Comparison of ENCODE assay signal across 8 cellular contexts in the genomic region with DNA sequence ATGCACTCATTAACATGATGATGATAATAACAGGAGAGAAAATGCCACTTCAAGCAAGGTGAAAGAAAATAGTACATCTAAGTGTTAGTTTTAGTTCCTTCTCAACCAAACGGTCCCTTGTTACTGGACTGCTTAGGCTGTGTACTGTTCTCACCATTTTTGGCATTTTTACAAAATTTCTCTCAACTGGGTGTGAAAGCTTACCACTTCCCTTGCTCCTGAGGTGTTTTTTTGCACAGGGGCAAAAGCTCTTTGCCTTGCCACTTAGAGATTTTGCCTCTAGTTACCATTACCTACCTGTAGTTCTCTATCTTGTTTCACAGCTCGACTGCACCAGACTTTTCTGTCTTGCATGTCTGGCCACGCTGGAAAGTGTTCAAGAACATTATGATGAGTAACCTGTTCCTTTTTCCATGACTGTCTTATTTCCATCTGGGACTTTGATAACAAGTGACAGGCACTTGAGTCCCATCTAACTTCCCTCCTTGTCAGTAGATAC. TPM values are rescaled to one million over a fixed set of nuclear protein-coding genes. Genes with fewer than 3 reads are reported as not detected.
DNase-seq lines count a peak whose midpoint lies in the region; ATAC-seq and TF ChIP-seq lines count a peak whose summit lies in the region.

No MANE protein-coding gene starts in this region.

- H3K27me3 ChIP-seq in osteoblast (ENCODE audit: insufficient read depth, low read length) = no peaks in the 10 kb centered on the region

- H3K27ac Mint-ChIP-seq in activated naive CD8-positive, alpha-beta T cell treated with anti-CD3 and anti-CD28 coated beads, Interleukin-2, amount 10 ng/mL, durations not matched to agents 7 days and 5 days = peak overlapping the region; percentile 94

- H3K9me3 Mint-ChIP-seq in activated naive CD8-positive, alpha-beta T cell treated with anti-CD3 and anti-CD28 coated beads, Interleukin-2, amount 10 ng/mL, durations not matched to agents 7 days and 5 days = no peaks in the 10 kb centered on the region

- peaks cover 71% of the 10 kb centered on the region for H3K4me1 Mint-ChIP-seq in activated naive CD8-positive, alpha-beta T cell treated with anti-CD3 and anti-CD28 coated beads, Interleukin-2, amount 10 ng/mL, durations not matched to agents 7 days and 5 days

- peaks cover 16% of the 10 kb centered on the region for H3K36me3 ChIP-seq in osteoblast (ENCODE audit: insufficient read depth, low read length)

- peaks cover 86% of the 10 kb centered on the region for H4K20me1 ChIP-seq in osteoblast (ENCODE audit: insufficient read depth, low read length)

- DNase-seq in GM10248 (ENCODE audit: extremely low spot score) (peak; percentile 17), HPDE6-E6E7 (ENCODE audit: extremely low spot score) (peak; percentile 12), osteoblast (ENCODE audit: insufficient read length, low spot score, missing footprints) (no peak), SW 1271 (lab: John Stamatoyannopoulos, UW) (no peak), anterior cingulate cortex (lab: John Stamatoyannopoulos, UW) (no peak), NCI-H524 treated with DMSO at 0.1 percent for 48 hours (lab: John Stamatoyannopoulos, UW) (no peak)
- DNase-seq in activated naive CD8-positive, alpha-beta T cell treated with anti-CD3 and anti-CD28 coated beads, Interleukin-2, amount 10 ng/mL, durations not matched to agents 7 days and 5 days = no peak

- H3K4me2 ChIP-seq in osteoblast (ENCODE audit: insufficient read depth, low read length) = peak overlapping the region; percentile 61

- no peaks in the 10 kb centered on the region for H3K9me3 ChIP-seq in osteoblast (ENCODE audit: low read depth, low read length)

- POLR2A ChIA-PET in GM10248 (lab: Yijun Ruan, JAX) = no interaction called here
- POLR2A ChIA-PET in activated naive CD8-positive, alpha-beta T cell treated with anti-CD3 and anti-CD28 coated beads, Interleukin-2, amount 10 ng/mL, durations not matched to agents 7 days and 5 days (lab: Charles Lee) = interaction anchor here (1.0 to 2.8 kb wide), 2 partner anchors 9 to 11 kb away, joined by 3 to 17 read pairs; a partner anchor contains a TSS

- no peaks in the 10 kb centered on the region for H3K27me3 Mint-ChIP-seq in activated naive CD8-positive, alpha-beta T cell treated with anti-CD3 and anti-CD28 coated beads, Interleukin-2, amount 10 ng/mL, durations not matched to agents 7 days and 5 days

- peak overlapping the region; percentile 82 for H3K4me3 Mint-ChIP-seq in activated naive CD8-positive, alpha-beta T cell treated with anti-CD3 and anti-CD28 coated beads, Interleukin-2, amount 10 ng/mL, durations not matched to agents 7 days and 5 days

- TF ChIP-seq CTCF in GM10248 (IDR thresholded peaks at IDR 0.05; ENCODE audit: control extremely low read depth, extremely low read depth, low read depth, missing control alignments) (no peak), osteoblast (IDR thresholded peaks at IDR 0.05; ENCODE audit: extremely low read depth, low read depth, low read length) (no peak)

- H2AFZ ChIP-seq in osteoblast (ENCODE audit: low read length) = no peak overlapping the region

- CTCF ChIA-PET in GM10248 (lab: Yijun Ruan, JAX) = interaction anchor here (0.8 to 4.3 kb wide), 4 partner anchors 9 to 122 kb away, joined by 3 to 21 read pairs (median 4); a partner anchor contains a TSS

- H3K27ac ChIP-seq in osteoblast (ENCODE audit: low read depth, low read length) = peak overlapping the region; percentile 75

- H3K4me1 ChIP-seq in osteoblast (ENCODE audit: insufficient read depth, low read length) = peaks cover 54% of the 10 kb centered on the region

- peak; percentile 76 for ATAC-seq in GM21447 (IDR thresholded peaks at IDR 0.05; ENCODE audit: unreplicated experiment)
- ATAC-seq in activated naive CD8-positive, alpha-beta T cell treated with anti-CD3 and anti-CD28 coated beads, Interleukin-2, amount 10 ng/mL, durations not matched to agents 7 days and 5 days (ENCODE audit: low read depth) = peak; percentile 45

- peaks cover 4% of the 10 kb centered on the region for H3K36me3 Mint-ChIP-seq in activated naive CD8-positive, alpha-beta T cell treated with anti-CD3 and anti-CD28 coated beads, Interleukin-2, amount 10 ng/mL, durations not matched to agents 7 days and 5 days

- H3K79me2 ChIP-seq in osteoblast (ENCODE audit: insufficient read depth, low read length) = peaks cover 100% of the 10 kb centered on the region

- H3K4me3 ChIP-seq in osteoblast (ENCODE audit: insufficient read depth, low read length) = no peak overlapping the region

RNA-seq across cellular contexts. Expression of a gene that starts 10.7 kb away (rescaled TPM):
- total RNA-seq in activated naive CD8-positive, alpha-beta T cell treated with anti-CD3 and anti-CD28 coated beads, Interleukin-2, amount 10 ng/mL, durations not matched to agents 7 days and 5 days = 10 to 100 TPM; 68.9 to 71.7 TPM
- total RNA-seq in osteoblast = 376 and 377 TPM in 2 replicates

Comparison
In these comparisons a context has a peak if more than half of its experiments do, and no peak if none do; other contexts are left out.
1. DNase-seq: peak in GM10248 (single experiment) and HPDE6-E6E7 (single experiment); none in activated naive CD8-positive, alpha-beta T cell treated with anti-CD3 and anti-CD28 coated beads, Interleukin-2, amount 10 ng/mL, durations not matched to agents 7 days and 5 days (single experiment), osteoblast (single experiment), SW 1271 (0 of 2), anterior cingulate cortex (0 of 58) and NCI-H524 treated with DMSO at 0.1 percent for 48 hours (single experiment).